ENCODE assay signal across 1 cellular context in the genomic region with DNA sequence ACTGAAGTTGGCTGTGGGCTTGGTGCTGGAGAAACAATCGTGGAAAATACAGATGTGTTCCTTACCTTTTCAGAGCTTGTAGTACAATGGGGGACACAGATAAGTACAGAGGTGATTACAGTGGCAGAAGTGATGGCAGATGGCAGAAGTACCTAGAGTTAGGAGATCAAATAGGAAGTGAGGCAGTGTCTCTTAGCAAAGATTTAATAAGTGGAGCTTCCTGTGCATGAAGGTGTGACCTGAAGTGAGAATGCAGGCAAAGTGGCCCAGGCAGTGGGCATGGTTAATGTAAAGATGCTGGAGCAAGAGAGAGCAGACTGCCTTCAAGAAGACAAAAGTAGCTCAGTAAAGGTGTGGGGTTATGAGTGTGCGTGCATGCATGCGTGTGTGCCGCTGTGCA.
TF ChIP-seq lines count a peak whose summit lies in the region.

No MANE protein-coding gene starts in this region.

TF ChIP-seq in H1, 55 proteins besides CTCF, POLR2A, EP300 and RAD21:
- no peak for TF ChIP-seq BCL11A (IDR thresholded peaks at IDR 0.05; ENCODE audit: low read depth in 2 of 2, low read length in 2 of 2)
- no peak for TF ChIP-seq KDM5A (IDR thresholded peaks at IDR 0.05; ENCODE audit: low read length)
- TF ChIP-seq RXRA (IDR thresholded peaks at IDR 0.05; ENCODE audit: insufficient read depth, low read depth, low read length) = no peak
- no peak for TF ChIP-seq TBP (IDR thresholded peaks at IDR 0.05; ENCODE audit: low read depth, low read length)
- TF ChIP-seq HDAC6 (IDR thresholded peaks at IDR 0.05; ENCODE audit: low read depth, low read length) = no peak
- no peak for TF ChIP-seq SIRT6 (IDR thresholded peaks at IDR 0.05; ENCODE audit: low read length)
- no peak for TF ChIP-seq CBX8 (IDR thresholded peaks at IDR 0.05; ENCODE audit: borderline replicate concordance, low read depth, low read length)
- TF ChIP-seq FOSL1 (IDR thresholded peaks at IDR 0.05; ENCODE audit: insufficient read depth, low read depth, low read length) = no peak
- TF ChIP-seq TEAD4 (IDR thresholded peaks at IDR 0.05; ENCODE audit: low read depth, low read length) = no peak
- no peak for TF ChIP-seq YY1 (IDR thresholded peaks at IDR 0.05; ENCODE audit: low read depth, low read length)
- TF ChIP-seq E2F6 (IDR thresholded peaks at IDR 0.05) = no peak
- TF ChIP-seq CHD1 (IDR thresholded peaks at IDR 0.05; ENCODE audit: low read depth, low read length) = no peak
